ENCODE assay signal across 29 cellular contexts in the genomic region with DNA sequence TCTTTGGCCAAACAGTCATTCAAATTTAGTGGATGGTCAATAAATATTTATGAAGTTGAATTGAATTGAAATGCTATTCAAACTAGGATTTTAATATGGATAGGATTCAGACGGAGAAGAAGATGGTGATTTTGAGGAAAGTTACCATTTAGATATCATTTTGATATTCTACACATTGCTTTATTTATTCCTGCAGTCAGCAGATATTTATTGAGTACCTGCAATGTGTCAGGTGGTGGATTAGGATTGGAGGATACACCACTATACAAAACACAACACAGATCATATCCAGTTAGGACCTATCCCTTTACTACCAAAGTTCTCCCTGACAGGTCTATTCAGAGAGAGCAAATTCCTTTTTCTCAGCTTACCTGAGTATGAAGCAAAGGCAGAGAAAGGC.
"Had no signal": no experiment of that assay in that cellular context is flagged by ENCODE, and none has a peak within 500 bp of the region (broad histone marks: within the 10 kb centered on the region; RNA-seq: fewer than 3 reads in every experiment).

No MANE protein-coding gene starts in this region.

- H3K4me1 ChIP-seq: breast epithelium, colonic mucosa had no signal

- H3K27ac ChIP-seq: adrenal gland, breast epithelium, cardiac muscle cell, colonic mucosa, epithelial cell of prostate, esophagus squamous epithelium, gastroesophageal sphincter had no signal

- H3K36me3 ChIP-seq: adrenal gland, breast epithelium, cardiac muscle cell, colonic mucosa, esophagus squamous epithelium, gastroesophageal sphincter had no signal

- FAIRE-seq: endometrium, endothelial cell of umbilical vein had no signal

- H3K27me3 ChIP-seq: adrenal gland, breast epithelium, cardiac muscle cell, colonic mucosa, esophagus squamous epithelium, gastroesophageal sphincter had no signal

- H3K4me3 ChIP-seq: adrenal gland, breast epithelium, cardiac muscle cell, colonic mucosa, gastroesophageal sphincter had no signal

- H3K9me3 ChIP-seq: adrenal gland, breast epithelium, colonic mucosa, esophagus squamous epithelium, gastroesophageal sphincter had no signal

- DNase-seq: activated CD4-positive, alpha-beta memory T cell treated with anti-CD3 and anti-CD28 coated beads for 36 hours; activated CD4-positive, alpha-beta T cell treated with anti-CD3 and anti-CD28 coated beads for 36 hours; activated CD4-positive, alpha-beta T cell treated with anti-CD3 and anti-CD28 coated beads, Interleukin-2, amount 10 ng/mL, durations not matched to agents 24 days and 14 days; activated CD4-positive, CD25-positive, alpha-beta regulatory T cell; activated CD4-positive, CD25-positive, alpha-beta regulatory T cell treated with anti-CD3 and anti-CD28 coated beads, Interleukin-2, amount 50 U/mL, for 72 hours; activated CD8-positive, alpha-beta memory T cell treated with anti-CD3 and anti-CD28 coated beads, Interleukin-2, amount 10 ng/mL, durations not matched to agents 7 days and 5 days; activated CD8-positive, alpha-beta memory T cell treated with anti-CD3 and anti-CD28 coated beads, Interleukin-2, amount 50 U/mL, for 4 hours; activated CD8-positive, alpha-beta T cell treated with anti-CD3 and anti-CD28 coated beads, Interleukin-2, amount 10 ng/mL, durations not matched to agents 7 days and 5 days; activated effector memory CD4-positive, alpha-beta T cell treated with anti-CD3 and anti-CD28 coated beads, Interleukin-2, amount 50 U/mL, for 16 hours; activated naive CD4-positive, alpha-beta T cell treated with anti-CD3 and anti-CD28 coated beads for 36 hours; activated naive CD8-positive, alpha-beta T cell treated with anti-CD3 and anti-CD28 coated beads for 36 hours; activated naive CD8-positive, alpha-beta T cell treated with anti-CD3 and anti-CD28 coated beads, Interleukin-2, amount 50 U/mL, for 24 hours; activated T-cell treated with anti-CD3 and anti-CD28 coated beads, Interleukin-2, amount 50 U/mL, for 1 hour; activated T-cell treated with anti-CD3 and anti-CD28 coated beads, Interleukin-2, amount 50 U/mL, for 48 hours; adrenal gland; amygdala; aorta; central memory CD4-positive, alpha-beta T cell; cerebellar nuclear complex; colonic mucosa; effector CD8-positive, alpha-beta T cell; esophagus squamous epithelium; T-helper 2 cell had no signal

- ATAC-seq: activated CD4-positive, alpha-beta T cell treated with anti-CD3 and anti-CD28 coated beads for 36 hours; activated CD8-positive, alpha-beta memory T cell treated with anti-CD3 and anti-CD28 coated beads, Interleukin-2, amount 10 ng/mL, durations not matched to agents 7 days and 5 days; activated CD8-positive, alpha-beta T cell treated with anti-CD3 and anti-CD28 coated beads, Interleukin-2, amount 10 ng/mL, durations not matched to agents 7 days and 5 days; activated naive CD8-positive, alpha-beta T cell treated with anti-CD3 and anti-CD28 coated beads, Interleukin-2, amount 50 U/mL, for 24 hours; gastroesophageal sphincter had no signal
